In genomic region chr20:62503414-62504178, GRCh38 we compare ENCODE assay signal across 1 cellular context.
TF ChIP-seq lines count a peak whose summit lies in the region.

No MANE protein-coding gene starts in this region.

TF ChIP-seq in K562, 482 proteins besides CTCF, POLR2A, EP300 and RAD21:
- TF ChIP-seq USF2 (CRISPR knock-in tag; IDR thresholded peaks at IDR 0.05), result peak; percentile 51
- peak; percentile 74 for TF ChIP-seq TCF3 (CRISPR knock-in tag; IDR thresholded peaks at IDR 0.05)
- TF ChIP-seq ZNF583 (CRISPR knock-in tag; IDR thresholded peaks at IDR 0.05), result no peak
- peak; percentile 81 for TF ChIP-seq USF1 (CRISPR knock-in tag; IDR thresholded peaks at IDR 0.05)
- peak; percentile 85 for TF ChIP-seq CBFA2T3 (IDR thresholded peaks at IDR 0.05)
- TF ChIP-seq CBFA2T2 (conservative IDR thresholded peaks at IDR 0.05), result peak; percentile 76
- TF ChIP-seq ZNF224 (CRISPR knock-in tag; IDR thresholded peaks at IDR 0.05), result no peak
- peak; percentile 49 for TF ChIP-seq TAL1 (IDR thresholded peaks at IDR 0.05)
- TF ChIP-seq VEZF1 (CRISPR knock-in tag; IDR thresholded peaks at IDR 0.05), result peak; percentile 27; the same call in 1 of the 2 replicates
- peak; percentile 53; the same call in 1 of the 2 replicates for TF ChIP-seq GATAD2A (IDR thresholded peaks at IDR 0.05)
- TF ChIP-seq FOXP1 (CRISPR knock-in tag; IDR thresholded peaks at IDR 0.05), result no peak
- no peak for TF ChIP-seq EP400 (IDR thresholded peaks at IDR 0.05)
- TF ChIP-seq ARID1B (IDR thresholded peaks at IDR 0.05), result peak; percentile 59
- peak; percentile 29; the same call in 1 of the 2 replicates for TF ChIP-seq ZBTB7A (IDR thresholded peaks at IDR 0.05; ENCODE audit: borderline replicate concordance, control insufficient read depth, low read depth, low read length)
- TF ChIP-seq TRIM24 (IDR thresholded peaks at IDR 0.05), result peak in 1 of 2 experiments; percentile 9; a peak in 1 of 4 replicates
TF ChIP-seq in K562: peak in this region for 11.
